ENCODE assay signal across 1 cellular context in genomic region chr5:131270809-131271208, GRCh38.
TF ChIP-seq lines count a peak whose summit lies in the region.

No MANE protein-coding gene starts in this region.

TF ChIP-seq in GM12878, 131 proteins besides CTCF, POLR2A, EP300 and RAD21:
- no peak for TF ChIP-seq MYB (IDR thresholded peaks at IDR 0.05; ENCODE audit: borderline replicate concordance, low read depth, low read length)
- TF ChIP-seq PAX8 (IDR thresholded peaks at IDR 0.05), result 0 out of 2 replicates have a peak, but pooled peaks have one; percentile 10
- 0 out of 2 replicates have a peak, but pooled peaks have one; percentile 79 for TF ChIP-seq WRNIP1 (IDR thresholded peaks at IDR 0.05; ENCODE audit: borderline replicate concordance, low read depth, low read length)
